Comparison of ENCODE assay signal across 8 cellular contexts in the genomic region with DNA sequence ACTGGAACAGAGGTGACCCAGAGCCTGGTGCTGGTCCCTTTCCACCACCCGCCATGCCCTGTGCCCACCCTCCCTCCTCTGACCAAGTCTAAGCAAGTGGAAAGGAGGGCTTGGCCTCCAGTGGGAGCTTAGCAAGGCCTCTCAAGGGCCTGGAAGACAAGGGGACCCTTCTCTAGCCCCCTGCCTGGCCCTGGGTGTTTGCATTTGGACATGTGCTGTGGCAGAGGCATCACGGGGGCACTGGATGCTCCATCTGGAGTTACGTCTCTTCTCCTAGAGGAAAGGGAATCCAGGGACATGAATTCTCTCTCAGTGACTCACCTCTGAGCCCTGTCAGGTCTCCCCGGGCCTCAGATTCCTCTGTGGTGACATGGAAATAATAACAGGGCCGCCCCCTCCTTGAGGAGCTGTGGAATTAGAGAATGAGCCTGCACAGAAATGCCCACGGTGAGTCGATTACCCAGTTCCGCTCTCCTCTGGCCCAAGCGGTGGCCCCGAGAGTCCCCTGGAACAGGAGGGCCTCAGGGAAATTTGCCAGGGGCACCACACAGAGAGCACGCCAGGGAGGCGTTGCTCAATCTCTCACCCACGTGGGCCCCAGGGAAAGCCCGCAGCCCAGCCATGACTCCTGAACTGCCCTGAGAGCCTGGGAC.
DNase-seq lines count a peak whose midpoint lies in the region; ATAC-seq and TF ChIP-seq lines count a peak whose summit lies in the region.

No MANE protein-coding gene starts in this region.

- H3K27me3 ChIP-seq in MG63 (no peaks in the 10 kb centered on the region), neuronal stem cell (ENCODE audit: control insufficient read depth in 3 of 3, insufficient read depth in 3 of 3, low read depth in 1 of 3, low read length in 3 of 3) (peaks cover 0 to 4% (median 0%) of the 10 kb centered on the region in 3 experiments), esophagus squamous epithelium (no peaks in the 10 kb centered on the region)

- H2BK120ac ChIP-seq in neuronal stem cell (ENCODE audit: low read depth, low read length): no peak overlapping the region

- no peak overlapping the region for H3K23ac ChIP-seq in neuronal stem cell (ENCODE audit: low read depth, low read length, poor library complexity)

- H3K14ac ChIP-seq in neuronal stem cell (ENCODE audit: low read length): no peak overlapping the region

- H2AK5ac ChIP-seq in neuronal stem cell (ENCODE audit: low read depth, low read length): no peak overlapping the region

- H2BK15ac ChIP-seq in neuronal stem cell (ENCODE audit: low read length): no peak overlapping the region

- no peak overlapping the region for H2BK12ac ChIP-seq in neuronal stem cell (ENCODE audit: low read length)

- H3K27ac ChIP-seq in neuronal stem cell (replicated peaks; ENCODE audit: low read length): no peak overlapping the region
- peak overlapping the region in 1 of 4 donors; percentile 13 for H3K27ac ChIP-seq in esophagus squamous epithelium

- ATAC-seq in GM18505 (IDR thresholded peaks at IDR 0.05; ENCODE audit: unreplicated experiment): no peak

- H3K9me3 ChIP-seq in MG63 (no peaks in the 10 kb centered on the region), neuronal stem cell (replicated peaks in 1 of 2; ENCODE audit: control insufficient read depth in 2 of 2, insufficient read depth in 1 of 2, low read depth in 1 of 2, low read length in 2 of 2) (no peaks in the 10 kb centered on the region), esophagus squamous epithelium (no peaks in the 10 kb centered on the region)

- no peak overlapping the region for H3K9ac ChIP-seq in neuronal stem cell (ENCODE audit: low read depth, low read length, poor library complexity)

- WGBS in neuronal stem cell (ENCODE audit: extremely low coverage in 2 of 2, insufficient read length in 2 of 2, insufficient replicate concordance in 1 of 2), 2 donors: no CpG with 5 or more reads among the region's 14 CpGs
- 0 to 47% methylated on average over 1 to 8 of the region's 14 CpGs for whole genome bisulfite sequencing in esophagus squamous epithelium, 2 donors

- H2BK5ac ChIP-seq in neuronal stem cell (ENCODE audit: low read length): no peak overlapping the region

- H3K4me1 ChIP-seq in neuronal stem cell (ENCODE audit: control insufficient read depth in 2 of 2, insufficient read depth in 1 of 2, low read depth in 1 of 2, low read length in 2 of 2) (peaks cover 8 to 20% of the 10 kb centered on the region in 2 donors), esophagus squamous epithelium (peaks cover 0 to 36% (median 6%) of the 10 kb centered on the region in 3 donors)

- no peak overlapping the region for H4K8ac ChIP-seq in neuronal stem cell (ENCODE audit: low read depth, low read length)

- no peak overlapping the region for H4K91ac ChIP-seq in neuronal stem cell (ENCODE audit: low read depth, low read length, poor library complexity)

- no peak for TF ChIP-seq CTCF in epithelial cell of proximal tubule (conservative IDR thresholded peaks at IDR 0.05; ENCODE audit: low read depth, low read length)
- TF ChIP-seq CTCF in esophagus squamous epithelium (IDR thresholded peaks at IDR 0.05): no peak

- no peak for TF ChIP-seq POLR2A in GM18505 (IDR thresholded peaks at IDR 0.05; ENCODE audit: borderline replicate concordance, extremely low read depth, insufficient read depth, insufficient read length)
- no peak for TF ChIP-seq POLR2A in esophagus squamous epithelium (IDR thresholded peaks at IDR 0.05)

- no peak overlapping the region for H3K4ac ChIP-seq in neuronal stem cell (ENCODE audit: low read length)

- H3K18ac ChIP-seq in neuronal stem cell (ENCODE audit: low read length): peak overlapping the region; percentile 38

- no peak overlapping the region for H3K4me2 ChIP-seq in neuronal stem cell (ENCODE audit: insufficient read depth, low read length, poor library complexity, severe bottlenecking)

- intact Hi-C loops in esophagus squamous epithelium (cut with DNase I): no loop called here

- peak in 9 of 14 donors; percentile 0 to 64 (median 18) for DNase-seq in C1 segment of cervical spinal cord (lab: John Stamatoyannopoulos, UW)
- DNase-seq in MG63: peak; percentile 92
- DNase-seq in epithelial cell of proximal tubule (ENCODE audit: low read depth): peak; percentile 81
- no peak for DNase-seq in neuronal stem cell (ENCODE audit: low spot score)
- no peak for DNase-seq in SK-N-DZ (ENCODE audit: low spot score)
- DNase-seq in foreskin melanocyte: no peak
- DNase-seq in esophagus squamous epithelium (lab: John Stamatoyannopoulos, UW): no peak

- no peaks in the 10 kb centered on the region for H3K79me1 ChIP-seq in neuronal stem cell (ENCODE audit: low read depth, low read length)

- peak overlapping the region; percentile 25 for H2AFZ ChIP-seq in neuronal stem cell (ENCODE audit: low read length)

- H3K36me3 ChIP-seq in MG63: no peaks in the 10 kb centered on the region
- H3K36me3 ChIP-seq in neuronal stem cell (replicated peaks in 1 of 2; ENCODE audit: control insufficient read depth in 2 of 2, insufficient read depth in 2 of 2, low read length in 2 of 2): no peaks in the 10 kb centered on the region
- no peaks in the 10 kb centered on the region for H3K36me3 ChIP-seq in esophagus squamous epithelium

- H3K4me3 ChIP-seq in MG63: no peak overlapping the region
- H3K4me3 ChIP-seq in epithelial cell of proximal tubule (ENCODE audit: low read depth, low read length): no peak overlapping the region
- no peak overlapping the region for H3K4me3 ChIP-seq in neuronal stem cell (ENCODE audit: low read length in 2 of 2)
- H3K4me3 ChIP-seq in esophagus squamous epithelium: no peak overlapping the region

Comparison
In these comparisons a context has a peak if more than half of its experiments do, and no peak if none do; other contexts are left out.
1. DNase-seq: peak in C1 segment of cervical spinal cord (9 of 14), MG63 (single experiment) and epithelial cell of proximal tubule (single experiment); none in neuronal stem cell (single experiment), SK-N-DZ (single experiment), foreskin melanocyte (single experiment) and esophagus squamous epithelium (single experiment).